ENCODE assay signal across 8 cellular contexts in the genomic region with DNA sequence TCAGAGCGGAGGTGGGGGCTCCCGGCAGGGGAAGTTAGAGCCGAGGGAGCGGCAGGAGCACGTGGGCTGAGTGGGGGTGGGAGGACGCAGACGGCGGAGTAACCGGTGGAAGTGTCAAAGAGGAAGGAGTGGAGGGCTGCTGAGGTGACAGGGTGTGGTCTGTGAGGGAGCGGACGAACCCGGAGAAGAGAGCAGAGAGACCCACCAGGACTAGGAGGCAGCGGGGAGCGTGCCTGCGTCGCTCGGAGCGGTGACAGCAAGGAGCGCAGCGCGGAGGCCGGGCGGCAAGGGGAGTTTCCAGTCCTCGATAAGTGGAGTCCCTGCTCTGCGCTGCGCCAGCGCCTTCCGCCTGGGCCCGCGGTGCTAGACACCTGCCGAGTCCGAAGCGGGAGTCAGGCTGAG.
DNase-seq lines count a peak whose midpoint lies in the region; ATAC-seq and TF ChIP-seq lines count a peak whose summit lies in the region.

No MANE protein-coding gene starts in this region.

- H3K4me3 ChIP-seq in Panc1 (ENCODE audit: low read depth in 2 of 2, low read length in 2 of 2) (peak overlapping the region; percentile 28 to 36), prostate gland (peak overlapping the region; percentile 29 to 32)

- H3K9me3 Mint-ChIP-seq in activated T-cell treated with anti-CD3 and anti-CD28 coated beads, Interleukin-2, amount 50 U/mL, for 24 hours = peaks cover 3% of the 10 kb centered on the region
- H3K9me3 Mint-ChIP-seq in glutamatergic neuron (ENCODE audit: unreplicated experiment) = peaks cover 19% of the 10 kb centered on the region

- H3K27ac Mint-ChIP-seq in activated T-cell treated with anti-CD3 and anti-CD28 coated beads, Interleukin-2, amount 50 U/mL, for 24 hours = no peak overlapping the region
- peak overlapping the region; percentile 95 for H3K27ac Mint-ChIP-seq in glutamatergic neuron (ENCODE audit: unreplicated experiment)

- 3% methylated on average over 33 of the region's 33 CpGs for WGBS in prostate gland

- no peak for DNase-seq in activated T-cell treated with anti-CD3 and anti-CD28 coated beads, Interleukin-2, amount 50 U/mL, for 24 hours
- DNase-seq in activated T-cell treated with anti-CD3 and anti-CD28 coated beads for 4 hours (no peak), Panc1 (ENCODE audit: low read depth, low spot score) (no peak), glutamatergic neuron (peak; percentile 79), prostate gland (ENCODE audit: low spot score) (no peak), NCI-H128 (lab: John Stamatoyannopoulos, UW; ENCODE audit: unreplicated experiment) (no peak), globus pallidus (ENCODE audit: low spot score) (no peak)

- no peaks in the 10 kb centered on the region for H3K9me3 ChIP-seq in Panc1 (ENCODE audit: control insufficient read depth, insufficient read depth, low read depth, low read length)
- H3K9me3 ChIP-seq in prostate gland = no peaks in the 10 kb centered on the region

- peaks cover 17% of the 10 kb centered on the region for H3K4me1 Mint-ChIP-seq in activated T-cell treated with anti-CD3 and anti-CD28 coated beads, Interleukin-2, amount 50 U/mL, for 24 hours (ENCODE audit: low read depth)
- peaks cover 23% of the 10 kb centered on the region for H3K4me1 Mint-ChIP-seq in glutamatergic neuron (ENCODE audit: low read depth, unreplicated experiment)

- intact Hi-C loops in Panc1 (cut with micrococcal nuclease; ENCODE audit: unreplicated experiment) (loop anchor here (10.0 kb wide), 1 partner anchor 869 kb away; no protein-coding TSS in a partner anchor), prostate gland (cut with DNase I) (no loop called here)

- H3K4me1 ChIP-seq in Panc1 (ENCODE audit: control insufficient read depth, insufficient read depth, low read length) (no peaks in the 10 kb centered on the region), prostate gland (replicated peaks) (no peaks in the 10 kb centered on the region)

- in situ Hi-C loops in Panc1 (cut with HindIII; ENCODE audit: low pct_unique_long_range_greater_than_20kb, low sequenced_read_pairs) = no loop called here

- H3K27me3 Mint-ChIP-seq in activated T-cell treated with anti-CD3 and anti-CD28 coated beads, Interleukin-2, amount 50 U/mL, for 24 hours = peaks cover 48% of the 10 kb centered on the region
- peaks cover 21% of the 10 kb centered on the region for H3K27me3 Mint-ChIP-seq in glutamatergic neuron (ENCODE audit: unreplicated experiment)

- POLR2A ChIA-PET in Panc1 (lab: Charles Lee) = no interaction called here

- peaks cover 5% of the 10 kb centered on the region; the same call in 1 of the 2 replicates for H3K27me3 ChIP-seq in Panc1 (ENCODE audit: control insufficient read depth, insufficient read depth, low read length)
- H3K27me3 ChIP-seq in prostate gland (replicated peaks; ENCODE audit: insufficient read depth) = peaks cover 2% of the 10 kb centered on the region

- no TSS peak for BruUV-seq in Panc1 (replicated peaks; lab: Mats Ljungman, UMichigan)

- peak; percentile 72 for ATAC-seq in Panc1
- ATAC-seq in HG03135 (IDR thresholded peaks at IDR 0.05; ENCODE audit: unreplicated experiment) = no peak

- CTCF ChIA-PET in Panc1 (lab: Charles Lee) = no interaction called here

- H3K4me3 Mint-ChIP-seq in activated T-cell treated with anti-CD3 and anti-CD28 coated beads, Interleukin-2, amount 50 U/mL, for 24 hours = peak overlapping the region; percentile 36
- H3K4me3 Mint-ChIP-seq in glutamatergic neuron (ENCODE audit: unreplicated experiment) = peak overlapping the region; percentile 98

- H3K36me3 ChIP-seq in Panc1 (ENCODE audit: control insufficient read depth, insufficient read depth, low read length) (no peaks in the 10 kb centered on the region), prostate gland (no peaks in the 10 kb centered on the region)

- H3K27ac ChIP-seq in Panc1 (ENCODE audit: low read length) (no peak overlapping the region), prostate gland (no peak overlapping the region)

- no peak for TF ChIP-seq CTCF in Panc1 (IDR thresholded peaks at IDR 0.05)
- no peak for TF ChIP-seq CTCF in glutamatergic neuron (IDR thresholded peaks at IDR 0.05; ENCODE audit: partially characterized antibody, unreplicated experiment)
- no peak for TF ChIP-seq CTCF in prostate gland (IDR thresholded peaks at IDR 0.05)

- H3K36me3 Mint-ChIP-seq in activated T-cell treated with anti-CD3 and anti-CD28 coated beads, Interleukin-2, amount 50 U/mL, for 24 hours (ENCODE audit: low read depth) = no peaks in the 10 kb centered on the region
- no peaks in the 10 kb centered on the region for H3K36me3 Mint-ChIP-seq in glutamatergic neuron (ENCODE audit: unreplicated experiment)

- no peak for TF ChIP-seq POLR2A in prostate gland (IDR thresholded peaks at IDR 0.05)
